ENCODE assay signal across 36 cellular contexts in the genomic region with DNA sequence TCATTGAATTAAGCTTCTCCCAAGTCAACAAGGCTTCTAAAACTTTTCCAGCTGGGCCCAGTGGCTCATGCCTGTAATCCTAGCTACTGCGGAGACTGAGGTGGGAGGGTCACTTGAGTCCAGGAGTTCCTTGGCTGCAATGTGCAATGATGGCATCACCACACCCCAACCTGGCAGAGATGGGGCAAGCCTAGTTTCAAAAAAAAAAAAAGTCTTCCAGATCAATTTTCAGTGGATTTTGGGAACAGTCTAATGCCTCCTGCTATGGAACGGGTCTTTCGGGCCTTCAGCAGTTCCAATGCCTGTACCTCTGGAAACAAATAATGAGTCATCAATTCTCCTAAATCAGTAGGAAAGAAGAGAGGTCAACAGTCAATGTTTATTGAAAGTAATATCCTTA.
"Had no signal": no experiment of that assay in that cellular context is flagged by ENCODE, and none has a peak within 500 bp of the region (broad histone marks: within the 10 kb centered on the region; RNA-seq: fewer than 3 reads in every experiment).

No MANE protein-coding gene starts in this region.

- H3K36me3 ChIP-seq: adrenal gland, breast epithelium, MG63, Peyer's patch, SJSA1 had no signal

- H3K36me3 Mint-ChIP-seq: activated CD4-positive, alpha-beta memory T cell treated with anti-CD3 and anti-CD28 coated beads for 36 hours; activated naive CD4-positive, alpha-beta T cell treated with anti-CD3 and anti-CD28 coated beads, Interleukin-2, amount 50 U/mL, for 72 hours had no signal

- ATAC-seq: activated CD4-positive, CD25-positive, alpha-beta regulatory T cell treated with anti-CD3 and anti-CD28 coated beads, Interleukin-2, amount 50 U/mL, for 24 hours; activated naive CD4-positive, alpha-beta T cell treated with anti-CD3 and anti-CD28 coated beads, Interleukin-2, amount 50 U/mL, for 72 hours; activated T-cell treated with anti-CD3 and anti-CD28 coated beads, Interleukin-2, amount 50 U/mL, for 4 hours; body of pancreas; PC-3; WTC11 had no signal

- H3K27me3 ChIP-seq: adrenal gland, body of pancreas, breast epithelium, MG63, Peyer's patch, SJSA1 had no signal

- H3K9me3 Mint-ChIP-seq: T-helper 1 cell treated with Interleukin-12 subunit alpha and Interleukin-12 subunit beta and Interleukin-4 antibody, amounts not matched to agents 30 μg/mL and 1 μg/mL, for 36 hours had no signal

- H3K9ac ChIP-seq: SK-N-SH had no signal

- H3K4me2 ChIP-seq: SK-N-SH had no signal

- H3K4me3 Mint-ChIP-seq: activated CD4-positive, alpha-beta memory T cell treated with anti-CD3 and anti-CD28 coated beads for 36 hours; activated naive CD4-positive, alpha-beta T cell treated with anti-CD3 and anti-CD28 coated beads for 36 hours; activated T-cell treated with anti-CD3 and anti-CD28 coated beads, Interleukin-2, amount 50 U/mL, for 4 hours; activated T-helper 1 cell treated with anti-CD3 and anti-CD28 coated beads, Interleukin-12 subunit alpha, Interleukin-12 subunit beta, Interleukin-2, Interleukin-4 antibody, amounts not matched to agents 30 ng/mL and 10 ng/mL and 1 ng/mL, durations not matched to agents 14 hours and 24 hours and 36 hours; T-helper 1 cell treated with Interleukin-12 subunit alpha and Interleukin-12 subunit beta and Interleukin-4 antibody, amounts not matched to agents 30 μg/mL and 1 μg/mL, for 36 hours; T-helper 2 cell treated with Interferon-gamma antibody and Interleukin-4, amounts not matched to agents 5 μg/mL and 100 μg/mL, for 36 hours; WTC11 had no signal

- H3K9me3 ChIP-seq: adrenal gland, body of pancreas, breast epithelium, Peyer's patch, SJSA1, SK-N-SH had no signal

- H3K4me1 ChIP-seq: adrenal gland, body of pancreas, breast epithelium, Peyer's patch, SJSA1 had no signal

- H3K27me3 Mint-ChIP-seq: activated CD4-positive, alpha-beta memory T cell treated with anti-CD3 and anti-CD28 coated beads for 36 hours had no signal

- H3K27ac ChIP-seq: adrenal gland, body of pancreas, breast epithelium, Peyer's patch, SJSA1 had no signal

- DNase-seq: activated CD4-positive, alpha-beta memory T cell treated with anti-CD3 and anti-CD28 coated beads for 36 hours; activated CD4-positive, alpha-beta T cell treated with anti-CD3 and anti-CD28 coated beads for 4 hours; activated CD4-positive, alpha-beta T cell treated with anti-CD3 and anti-CD28 coated beads, Interleukin-2, amount 50 U/mL, for 1 hour; activated CD8-positive, alpha-beta memory T cell treated with anti-CD3 and anti-CD28 coated beads, Interleukin-2, amount 50 U/mL, for 4 hours; activated gamma-delta T cell treated with Interleukin-2 at 50 U/mL for 16 hours; activated naive CD4-positive, alpha-beta T cell treated with anti-CD3 and anti-CD28 coated beads for 36 hours; activated T-cell treated with anti-CD3 and anti-CD28 coated beads for 4 hours; activated T-cell treated with anti-CD3 and anti-CD28 coated beads, Interleukin-2, amount 50 U/mL, for 4 hours; adrenal gland; body of pancreas; Kasumi-1; MG63; NCI-H1048; NCI-H1105 treated with DMSO at 0.1 percent for 48 hours; NCI-H1436; NCI-H1694; NCI-H1930; NCI-H2081 treated with DMSO at 0.1 percent for 48 hours; NCI-H226; NCI-H446 treated with DMSO at 0.1 percent for 48 hours; NCI-H524; NCI-H69; NK-92 treated with Interleukin-12 subunit alpha and Interleukin-12 subunit beta, amount 100 ng/mL, for 24 hours; PC-3; Peyer's patch; RPMI8226; SHP77 treated with DMSO at 0.1 percent for 48 hours; SK-N-SH had no signal

- H3K4me3 ChIP-seq: adrenal gland, body of pancreas, breast epithelium, MG63, Peyer's patch, SJSA1 had no signal

- H3K27ac Mint-ChIP-seq: activated CD4-positive, alpha-beta memory T cell treated with anti-CD3 and anti-CD28 coated beads for 36 hours; activated naive CD4-positive, alpha-beta T cell treated with anti-CD3 and anti-CD28 coated beads for 36 hours; activated naive CD4-positive, alpha-beta T cell treated with anti-CD3 and anti-CD28 coated beads, Interleukin-2, amount 50 U/mL, for 72 hours; activated T-helper 1 cell treated with anti-CD3 and anti-CD28 coated beads, Interleukin-12 subunit alpha, Interleukin-12 subunit beta, Interleukin-2, Interleukin-4 antibody, amounts not matched to agents 30 ng/mL and 10 ng/mL and 1 ng/mL, durations not matched to agents 14 hours and 24 hours and 36 hours; T-helper 1 cell treated with Interleukin-12 subunit alpha and Interleukin-12 subunit beta and Interleukin-4 antibody, amounts not matched to agents 30 μg/mL and 1 μg/mL, for 36 hours; T-helper 2 cell treated with Interferon-gamma antibody and Interleukin-4, amounts not matched to agents 5 μg/mL and 100 μg/mL, for 36 hours; WTC11 had no signal
